Comparison of ENCODE assay signal across 8 cellular contexts in the genomic region with DNA sequence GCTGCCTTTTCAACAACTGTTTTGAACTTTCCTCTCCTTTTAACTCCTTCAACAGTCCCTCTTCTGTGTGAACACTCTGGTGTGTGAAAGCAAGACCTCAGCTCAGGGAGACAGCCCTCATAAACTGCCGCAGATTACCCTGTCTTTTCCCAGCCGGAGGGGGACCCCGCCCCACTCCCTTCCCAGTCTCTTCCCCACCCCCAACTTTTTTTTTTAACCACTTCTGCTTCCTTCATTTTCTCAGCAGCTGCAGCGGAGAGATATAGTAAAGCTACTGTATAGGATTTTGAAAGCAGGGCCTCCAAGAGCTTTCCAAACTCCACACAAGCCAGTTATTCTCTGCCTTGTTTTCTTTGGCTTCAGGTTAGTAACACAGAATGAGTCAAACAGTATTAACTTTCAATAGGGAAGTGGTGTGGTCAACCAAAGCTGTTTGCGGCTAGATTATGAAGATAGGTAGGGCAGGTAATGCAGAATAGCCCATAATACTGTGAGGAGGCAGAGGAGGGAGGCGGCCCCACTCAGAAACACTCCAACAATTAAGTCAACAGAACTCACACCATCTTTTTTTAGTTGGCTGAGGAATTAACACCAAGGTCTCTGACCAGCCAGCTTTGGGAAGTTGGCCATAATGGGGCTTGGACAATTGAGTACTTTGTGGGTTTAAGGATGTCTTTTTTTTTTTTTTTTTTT.
DNase-seq lines count a peak whose midpoint lies in the region; ATAC-seq and TF ChIP-seq lines count a peak whose summit lies in the region.

No MANE protein-coding gene starts in this region.

- peak in 1 of 2 donors; percentile 49 for TF ChIP-seq EP300 in tibial nerve (IDR thresholded peaks at IDR 0.05)

- no peak overlapping the region for H3K4me3 Mint-ChIP-seq in activated naive CD4-positive, alpha-beta T cell treated with anti-CD3 and anti-CD28 coated beads, Interleukin-2, amount 10 ng/mL, durations not matched to agents 7 days and 5 days

- CTCF ChIA-PET in activated naive CD4-positive, alpha-beta T cell treated with anti-CD3 and anti-CD28 coated beads, Interleukin-2, amount 10 ng/mL, durations not matched to agents 7 days and 5 days (lab: Charles Lee) = interaction anchor here (0.7 to 1.2 kb wide), 2 partner anchors 12 to 44 kb away, joined by 3 read pairs; no protein-coding TSS in a partner anchor

- no peak for TF ChIP-seq CTCF in tibial nerve (IDR thresholded peaks at IDR 0.05)

- DNase-seq in NK-92 treated with Interleukin-12 subunit alpha and Interleukin-12 subunit beta, amount 100 ng/mL, for 24 hours (lab: John Stamatoyannopoulos, UW) = peak; percentile 20
- DNase-seq in NK-92 (lab: John Stamatoyannopoulos, UW; ENCODE audit: unreplicated experiment) (no peak), NCI-H2029 treated with DMSO at 0.1 percent for 48 hours (lab: John Stamatoyannopoulos, UW) (peak; percentile 55), islet precursor cell (peak; percentile 54), tibial nerve (ENCODE audit: low spot score in 2 of 2) (no peak), DMS114 treated with DMSO at 0.1 percent for 48 hours (lab: John Stamatoyannopoulos, UW; ENCODE audit: unreplicated experiment) (no peak)
- peak; percentile 61 for DNase-seq in activated naive CD4-positive, alpha-beta T cell treated with anti-CD3 and anti-CD28 coated beads, Interleukin-2, amount 10 ng/mL, durations not matched to agents 7 days and 5 days

- peaks cover 29% of the 10 kb centered on the region for H3K36me3 Mint-ChIP-seq in activated naive CD4-positive, alpha-beta T cell treated with anti-CD3 and anti-CD28 coated beads, Interleukin-2, amount 10 ng/mL, durations not matched to agents 7 days and 5 days

- ATAC-seq in HG02588 (IDR thresholded peaks at IDR 0.05; ENCODE audit: unreplicated experiment) = peak; percentile 84

- peaks cover 41% of the 10 kb centered on the region for H3K4me1 Mint-ChIP-seq in activated naive CD4-positive, alpha-beta T cell treated with anti-CD3 and anti-CD28 coated beads, Interleukin-2, amount 10 ng/mL, durations not matched to agents 7 days and 5 days

- no peaks in the 10 kb centered on the region for H3K9me3 Mint-ChIP-seq in activated naive CD4-positive, alpha-beta T cell treated with anti-CD3 and anti-CD28 coated beads, Interleukin-2, amount 10 ng/mL, durations not matched to agents 7 days and 5 days

- no peaks in the 10 kb centered on the region for H3K36me3 ChIP-seq in tibial nerve

- H3K4me1 ChIP-seq in tibial nerve = peaks cover 4 to 52% (median 39%) of the 10 kb centered on the region in 4 donors

- peak overlapping the region; percentile 47 for H3K27ac Mint-ChIP-seq in activated naive CD4-positive, alpha-beta T cell treated with anti-CD3 and anti-CD28 coated beads, Interleukin-2, amount 10 ng/mL, durations not matched to agents 7 days and 5 days

- no peaks in the 10 kb centered on the region for H3K27me3 Mint-ChIP-seq in activated naive CD4-positive, alpha-beta T cell treated with anti-CD3 and anti-CD28 coated beads, Interleukin-2, amount 10 ng/mL, durations not matched to agents 7 days and 5 days

- peak overlapping the region in 3 of 4 donors; percentile 31 to 82 (median 79) for H3K27ac ChIP-seq in tibial nerve

- no peaks in the 10 kb centered on the region for H3K27me3 ChIP-seq in tibial nerve

- WGBS in tibial nerve, 2 donors = 23 to 27% methylated on average over 6 of the region's 6 CpGs

- no peak overlapping the region for H3K4me3 ChIP-seq in tibial nerve

- no peaks in the 10 kb centered on the region for H3K9me3 ChIP-seq in tibial nerve

- no peak for TF ChIP-seq POLR2A in tibial nerve (IDR thresholded peaks at IDR 0.05)

Comparison
In these comparisons a context has a peak if more than half of its experiments do, and no peak if none do; other contexts are left out.
1. DNase-seq: peak in NK-92 treated with Interleukin-12 subunit alpha and Interleukin-12 subunit beta, amount 100 ng/mL, for 24 hours (single experiment), NCI-H2029 treated with DMSO at 0.1 percent for 48 hours (single experiment), activated naive CD4-positive, alpha-beta T cell treated with anti-CD3 and anti-CD28 coated beads, Interleukin-2, amount 10 ng/mL, durations not matched to agents 7 days and 5 days (single experiment) and islet precursor cell (single experiment); none in NK-92 (single experiment), tibial nerve (0 of 2) and DMS114 treated with DMSO at 0.1 percent for 48 hours (single experiment).